Comparison of ENCODE assay signal across 25 cellular contexts in the genomic region with DNA sequence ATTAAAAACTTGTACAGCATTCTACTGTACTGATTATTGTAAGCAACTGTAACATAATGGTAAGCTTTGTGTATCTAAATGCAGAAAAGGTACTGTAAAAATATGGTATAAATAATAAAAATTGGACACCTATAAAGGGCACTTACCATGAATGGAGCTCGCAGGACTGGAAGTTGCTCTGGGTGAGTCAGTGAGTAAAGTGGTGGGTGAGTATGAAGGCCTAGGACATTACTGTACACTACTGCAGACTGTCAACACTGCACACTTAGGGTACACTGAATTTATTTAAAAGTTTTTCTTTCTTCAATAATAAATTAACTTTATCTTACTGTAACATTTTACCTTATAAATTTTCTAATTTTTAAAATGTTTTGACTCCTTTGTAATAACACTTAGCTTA.
DNase-seq lines count a peak whose midpoint lies in the region; ATAC-seq, FAIRE-seq and TF ChIP-seq lines count a peak whose summit lies in the region.
"Had no signal": no experiment of that assay in that cellular context is flagged by ENCODE, and none has a peak within 500 bp of the region (broad histone marks: within the 10 kb centered on the region; RNA-seq: fewer than 3 reads in every experiment).

No MANE protein-coding gene starts in this region.

- DNase-seq in HFFc6: peak; percentile 24
- DNase-seq in RCC 7860 (ENCODE audit: low spot score): no peak
- peak; percentile 44 for DNase-seq in brain microvascular endothelial cell
- DNase-seq in left lung: no peak
- no peak for DNase-seq in occipital lobe (lab: John Stamatoyannopoulos, UW)
- no peak for DNase-seq in activated effector memory CD4-positive, alpha-beta T cell treated with anti-CD3 and anti-CD28 coated beads, Interleukin-2, amount 50 U/mL, for 16 hours
- DNase-seq in NCI-H345 treated with DMSO at 0.1 percent for 48 hours (lab: John Stamatoyannopoulos, UW; ENCODE audit: unreplicated experiment): no peak
- no peak for DNase-seq in COR-L47 (lab: John Stamatoyannopoulos, UW)
- DNase-seq: ACHN; Caco-2; CD4-positive, alpha-beta T cell; DMS 273 treated with DMSO at 0.1 percent for 48 hours; DMS79 treated with DMSO at 0.1 percent for 48 hours; KG1; MV-4-11; NCI-H1694; NCI-H2081; NCI-H2171 treated with DMSO at 0.1 percent for 48 hours; NCI-H446; NCI-H526 treated with DMSO at 0.1 percent for 48 hours; PC-9 had no signal

- H3K4me3 ChIP-seq in brain microvascular endothelial cell (ENCODE audit: low read depth, low read length): no peak overlapping the region
- no peak overlapping the region for H3K4me3 ChIP-seq in left lung
- H3K4me3 ChIP-seq: BLaER1, PC-9 had no signal

- H3K9me3 ChIP-seq in left lung: no peaks in the 10 kb centered on the region
- H3K9me3 ChIP-seq: Caco-2 had no signal

- peaks cover 11% of the 10 kb centered on the region; the same call in 1 of the 2 replicates for H3K36me3 Mint-ChIP-seq in HFFc6 (ENCODE audit: low read depth)

- peak; percentile 49 for FAIRE-seq in RCC 7860 (lab: Jason Lieb, UNC)
- FAIRE-seq: GM18507, HepG2 had no signal

- H3K36me3 ChIP-seq in brain microvascular endothelial cell (replicated peaks): no peaks in the 10 kb centered on the region
- no peaks in the 10 kb centered on the region for H3K36me3 ChIP-seq in left lung
- H3K36me3 ChIP-seq: BLaER1 had no signal

- H3K9me3 Mint-ChIP-seq in HFFc6: no peaks in the 10 kb centered on the region
- H3K9me3 Mint-ChIP-seq: CD4-positive, alpha-beta T cell had no signal

- peak; percentile 30 for ATAC-seq in left lung
- ATAC-seq: HepG2, SK-N-SH treated with all-trans-retinoic acid at 6 μM for 48 hours had no signal

- H3K4me1 Mint-ChIP-seq in HFFc6 (ENCODE audit: low read depth): no peaks in the 10 kb centered on the region

- no peak overlapping the region for H3K27ac ChIP-seq in brain microvascular endothelial cell
- H3K27ac ChIP-seq in left lung: no peak overlapping the region
- H3K27ac ChIP-seq: BLaER1, PC-9 had no signal

- in situ Hi-C loops in brain microvascular endothelial cell (cut with HindIII; ENCODE audit: low pct_ligation_motif_present, low sequenced_read_pairs): no loop called here

- no peaks in the 10 kb centered on the region for H3K27me3 Mint-ChIP-seq in HFFc6 (ENCODE audit: insufficient read depth)
- H3K27me3 Mint-ChIP-seq: CD4-positive, alpha-beta T cell had no signal

- intact Hi-C loops in left lung (cut with DNase I): no loop called here

- H3K4me1 ChIP-seq in left lung: peaks cover 9 to 12% of the 10 kb centered on the region in 2 donors

- no peak overlapping the region for H3K27ac Mint-ChIP-seq in HFFc6
- H3K27ac Mint-ChIP-seq: CD4-positive, alpha-beta T cell had no signal

- TF ChIP-seq CTCF in HFFc6 (IDR thresholded peaks at IDR 0.05) (no peak), brain microvascular endothelial cell (IDR thresholded peaks at IDR 0.05; ENCODE audit: low read depth, low read length, missing control alignments) (no peak), left lung (IDR thresholded peaks at IDR 0.05) (no peak)

- no peak overlapping the region for H3K4me3 Mint-ChIP-seq in HFFc6
- H3K4me3 Mint-ChIP-seq: CD4-positive, alpha-beta T cell had no signal

- no peaks in the 10 kb centered on the region for H3K27me3 ChIP-seq in brain microvascular endothelial cell (replicated peaks)
- no peaks in the 10 kb centered on the region for H3K27me3 ChIP-seq in left lung
- H3K27me3 ChIP-seq: BLaER1 had no signal

Comparison
In these comparisons a context has a peak if more than half of its experiments do, and no peak if none do; other contexts are left out.
1. DNase-seq: peak in HFFc6 (single experiment) and brain microvascular endothelial cell (single experiment); none in RCC 7860 (single experiment), left lung (0 of 2), occipital lobe (single experiment), activated effector memory CD4-positive, alpha-beta T cell treated with anti-CD3 and anti-CD28 coated beads, Interleukin-2, amount 50 U/mL, for 16 hours (single experiment), NCI-H345 treated with DMSO at 0.1 percent for 48 hours (single experiment) and COR-L47 (single experiment).